ENCODE assay signal across 11 cellular contexts in the genomic region with DNA sequence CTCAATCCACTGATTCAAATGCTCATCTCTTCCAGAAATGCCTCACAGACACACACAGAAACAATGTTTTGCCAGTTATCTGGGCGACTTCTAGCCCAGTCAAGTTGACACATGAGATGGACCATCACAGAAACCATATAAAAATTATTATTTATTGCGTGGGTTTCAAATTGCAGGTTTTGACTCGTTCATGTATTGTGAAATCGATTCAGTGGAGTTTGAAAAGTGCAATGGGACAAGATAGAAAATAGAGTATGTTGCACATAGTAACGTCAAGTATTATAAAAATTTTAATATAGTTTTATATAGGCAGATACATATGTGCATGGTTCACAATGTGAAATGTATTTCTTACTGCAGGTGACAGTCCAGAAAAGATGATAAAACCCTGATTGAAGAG.
"Had no signal": no experiment of that assay in that cellular context is flagged by ENCODE, and none has a peak within 500 bp of the region (broad histone marks: within the 10 kb centered on the region; RNA-seq: fewer than 3 reads in every experiment).

No MANE protein-coding gene starts in this region.

- H3K4me1 Mint-ChIP-seq: GM23338 had no signal

- ATAC-seq: GM23338, HCT116 had no signal

- H3K4me2 ChIP-seq: GM23338 had no signal

- FAIRE-seq: H1, H54 had no signal

- H3K9ac ChIP-seq: GM23248 had no signal

- H2AFZ ChIP-seq: GM23248, GM23338 had no signal

- H3K4me1 ChIP-seq: HAP-1 had no signal

- H3K4me3 Mint-ChIP-seq: GM23338, H9, HFFc6 had no signal

- H3K27ac ChIP-seq: GM23248 had no signal

- H3K36me3 ChIP-seq: HAP-1 had no signal

- DNase-seq: GM23248, GOT3, H7, H9, HCEC 1CT, HFFc6 had no signal

- H3K9me3 ChIP-seq: HAP-1 had no signal

- H3K27ac Mint-ChIP-seq: GM23338, H9, HFFc6 had no signal

- H3K9me3 Mint-ChIP-seq: GM23338, H9, HFFc6 had no signal

- H3K4me3 ChIP-seq: GM23248, GM23338, HAP-1 had no signal
